8 cellular contexts compared by ENCODE assay signal in genomic region chr17:38871247-38871991, GRCh38. TPM values are rescaled to one million over a fixed set of nuclear protein-coding genes. Genes with fewer than 3 reads are reported as not detected.
DNase-seq lines count a peak whose midpoint lies in the region; ATAC-seq and TF ChIP-seq lines count a peak whose summit lies in the region.

No MANE protein-coding gene starts in this region.

- TF ChIP-seq CTCF in GM12873 (IDR thresholded peaks at IDR 0.05; ENCODE audit: insufficient read depth, low read depth, low read length, missing control alignments) (peak; percentile 11), nephron progenitor cell (IDR thresholded peaks at IDR 0.05) (no peak), suprapubic skin (IDR thresholded peaks at IDR 0.05) (no peak)

- peak overlapping the region; percentile 89 for H3K4me3 ChIP-seq in suprapubic skin

- peaks cover 66% of the 10 kb centered on the region for H3K4me1 ChIP-seq in suprapubic skin

- H3K9me3 Mint-ChIP-seq in nephron progenitor cell, result no peaks in the 10 kb centered on the region

- peaks cover 52% of the 10 kb centered on the region for H3K4me1 Mint-ChIP-seq in nephron progenitor cell

- H3K9me3 ChIP-seq in suprapubic skin, result no peaks in the 10 kb centered on the region

- H3K4me3 Mint-ChIP-seq in nephron progenitor cell, result peak overlapping the region; percentile 88

- peak overlapping the region; percentile 39 for H3K27ac Mint-ChIP-seq in nephron progenitor cell

- peaks cover 17% of the 10 kb centered on the region for H3K27me3 Mint-ChIP-seq in nephron progenitor cell (ENCODE audit: low read depth, poor library complexity)

- no peaks in the 10 kb centered on the region for H3K27me3 ChIP-seq in suprapubic skin

- H3K36me3 ChIP-seq in suprapubic skin, result no peaks in the 10 kb centered on the region

- peak overlapping the region; percentile 96 for H3K27ac ChIP-seq in suprapubic skin

- ATAC-seq in esophagus mucosa (peak; percentile 22), GM21515 (IDR thresholded peaks at IDR 0.05; ENCODE audit: unreplicated experiment) (no peak), GM21526 (IDR thresholded peaks at IDR 0.05; ENCODE audit: low FRiP score, unreplicated experiment) (no peak)

- no peaks in the 10 kb centered on the region for H3K36me3 Mint-ChIP-seq in nephron progenitor cell (ENCODE audit: low read depth)

- TF ChIP-seq EP300 in suprapubic skin (IDR thresholded peaks at IDR 0.05), result no peak

- DNase-seq in NCI-H748 treated with DMSO at 0.1 percent for 48 hours (lab: John Stamatoyannopoulos, UW) (peak; percentile 4), nephron progenitor cell (peak; percentile 47), suprapubic skin (ENCODE audit: low spot score in 2 of 2) (no peak)
- DNase-seq in activated CD8-positive, alpha-beta memory T cell treated with anti-CD3 and anti-CD28 coated beads, Interleukin-2, amount 50 U/mL, for 4 hours, result peak; percentile 80

- no peak for TF ChIP-seq POLR2A in suprapubic skin (IDR thresholded peaks at IDR 0.05)

- 16% methylated on average over 11 of the region's 11 CpGs for WGBS in suprapubic skin

RNA-seq across cellular contexts. Expression of gene LASP1, which starts 1.6 kb away (rescaled TPM):
- total RNA-seq in esophagus mucosa, result 50.0 TPM
- total RNA-seq in suprapubic skin, result 100 to 1,000 TPM in 2 of 4 donors, 10 to 100 TPM in 2; 83.1 to 124 (median 99.6) TPM

RNA-seq across cellular contexts. Expression of gene RPL23, which starts 17.9 kb away (rescaled TPM):
- total RNA-seq in esophagus mucosa (1,222 TPM), suprapubic skin (1,000 to 10,000 TPM; 1,382 to 1,902 (median 1,771) TPM)

RNA-seq across cellular contexts. Expression of gene CWC25, which starts 46.3 kb away (rescaled TPM):
- total RNA-seq in esophagus mucosa, result 10.9 TPM
- 10 to 100 TPM; 31.5 to 74.8 (median 34.4) TPM for total RNA-seq in suprapubic skin

Comparison
In these comparisons a context has a peak if more than half of its experiments do, and no peak if none do; other contexts are left out.
1. DNase-seq: peak in NCI-H748 treated with DMSO at 0.1 percent for 48 hours (single experiment), activated CD8-positive, alpha-beta memory T cell treated with anti-CD3 and anti-CD28 coated beads, Interleukin-2, amount 50 U/mL, for 4 hours (single experiment) and nephron progenitor cell (single experiment); none in suprapubic skin (0 of 2).